In the genomic region with DNA sequence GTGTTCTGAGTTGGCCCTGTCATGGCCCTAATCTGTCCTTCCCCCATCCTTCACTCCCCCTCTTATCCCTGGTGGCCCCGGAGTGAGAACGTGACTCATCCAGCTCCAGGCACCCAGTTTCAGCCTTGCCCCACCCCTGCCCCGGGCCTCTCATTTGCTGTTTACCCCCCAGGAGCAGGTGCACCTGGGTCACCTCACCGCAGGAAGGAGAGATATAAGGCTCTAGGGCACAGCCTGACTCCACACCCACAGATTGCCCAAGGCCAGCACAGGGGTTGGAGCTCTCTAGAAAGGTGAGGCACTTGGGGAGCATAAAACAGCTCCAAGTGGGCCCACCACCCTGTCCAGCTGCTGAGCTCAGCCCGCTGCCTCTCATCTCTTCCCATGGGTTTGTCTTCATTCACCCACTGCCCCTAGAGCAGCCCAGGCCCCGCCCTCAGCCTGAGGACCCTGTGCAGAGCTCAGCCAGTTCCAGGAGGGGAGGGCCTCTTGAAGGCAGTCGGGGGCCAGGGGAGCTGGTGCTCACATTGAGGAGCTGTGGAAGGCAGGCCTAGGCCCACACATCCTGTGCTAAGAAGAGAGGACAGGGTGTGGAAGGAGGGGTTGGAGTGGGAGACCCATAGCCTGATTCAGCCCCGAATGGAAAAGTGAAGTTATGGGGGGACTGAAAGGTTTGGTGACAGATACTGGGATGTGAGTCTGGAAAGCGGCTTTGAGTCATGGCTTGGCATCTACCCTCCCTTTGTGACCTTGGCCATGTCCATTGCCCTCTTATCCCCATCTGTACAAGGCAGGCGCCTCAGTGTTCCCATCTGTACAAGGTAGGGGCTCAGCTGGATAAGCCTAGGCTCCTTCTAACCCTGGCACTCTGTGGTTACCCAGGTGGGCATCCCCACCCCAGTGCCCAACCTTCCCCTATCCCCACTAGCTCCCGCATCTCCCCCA, we compare ENCODE assay signal across 11 cellular contexts. TPM values are rescaled to one million over a fixed set of nuclear protein-coding genes. Genes with fewer than 3 reads are reported as not detected.
DNase-seq lines count a peak whose midpoint lies in the region; ATAC-seq, FAIRE-seq and TF ChIP-seq lines count a peak whose summit lies in the region.
"Had no signal": no experiment of that assay in that cellular context is flagged by ENCODE, and none has a peak within 500 bp of the region (broad histone marks: within the 10 kb centered on the region; RNA-seq: fewer than 3 reads in every experiment).

No MANE protein-coding gene starts in this region.

- no peak overlapping the region for H3K27ac Mint-ChIP-seq in neural progenitor cell

- TF ChIP-seq CTCF in neural progenitor cell (IDR thresholded peaks at IDR 0.05): no peak

- peak; percentile 66 for DNase-seq in DMS79 treated with DMSO at 0.1 percent for 48 hours (lab: John Stamatoyannopoulos, UW)
- DNase-seq in NCI-H2107 (lab: John Stamatoyannopoulos, UW): peak; percentile 86
- DNase-seq in erythroblast (lab: John Stamatoyannopoulos, UW): peak; percentile 73 to 90
- DNase-seq in neural progenitor cell (ENCODE audit: low spot score): no peak
- no peak for DNase-seq in GM12891 (ENCODE audit: insufficient read length, low spot score)
- DNase-seq: DND-41, T-helper 9 cell, tibial artery had no signal

- peaks cover 11% of the 10 kb centered on the region for H3K27me3 Mint-ChIP-seq in neural progenitor cell (ENCODE audit: insufficient read depth, low read depth)

- H3K4me1 ChIP-seq in neural progenitor cell: peaks cover 37% of the 10 kb centered on the region

- no peak overlapping the region for H3K27ac ChIP-seq in neural progenitor cell
- H3K27ac ChIP-seq: tibial artery had no signal

- no peaks in the 10 kb centered on the region for H3K9me3 Mint-ChIP-seq in neural progenitor cell

- FAIRE-seq in GM12891 (lab: Jason Lieb, UNC): no peak

- TF ChIP-seq POLR2A in erythroblast (IDR thresholded peaks at IDR 0.05; ENCODE audit: low read length) (no peak), GM12891 (IDR thresholded peaks at IDR 0.05; ENCODE audit: low read depth, low read length) (no peak)

- H2AFZ ChIP-seq in neural progenitor cell (replicated peaks): peak overlapping the region; percentile 26

- H3K36me3 ChIP-seq in neural progenitor cell: no peaks in the 10 kb centered on the region
- H3K36me3 ChIP-seq: tibial artery had no signal

- H3K4me2 ChIP-seq in neural progenitor cell: peak overlapping the region; percentile 61

- no peak overlapping the region for H3K9ac ChIP-seq in neural progenitor cell

- peaks cover 36% of the 10 kb centered on the region for H3F3A ChIP-seq in neural progenitor cell (ENCODE audit: low read depth)

- H4K20me1 ChIP-seq in neural progenitor cell (ENCODE audit: low read depth): no peaks in the 10 kb centered on the region

- no peaks in the 10 kb centered on the region for H3K36me3 Mint-ChIP-seq in neural progenitor cell

- H3K4me3 ChIP-seq in neural progenitor cell: no peak overlapping the region
- H3K4me3 ChIP-seq: tibial artery had no signal

- H3K79me2 ChIP-seq in neural progenitor cell (ENCODE audit: low read depth): no peaks in the 10 kb centered on the region

- H3K27me3 ChIP-seq in neural progenitor cell: no peaks in the 10 kb centered on the region
- H3K27me3 ChIP-seq: tibial artery had no signal

- no peaks in the 10 kb centered on the region for H3K9me3 ChIP-seq in neural progenitor cell (ENCODE audit: low read depth)
- H3K9me3 ChIP-seq: tibial artery had no signal

- H3K4me1 Mint-ChIP-seq in neural progenitor cell: peaks cover 43% of the 10 kb centered on the region

- H3K4me3 Mint-ChIP-seq in neural progenitor cell: no peak overlapping the region

- ATAC-seq in GM18861 (IDR thresholded peaks at IDR 0.05; ENCODE audit: unreplicated experiment): no peak
- ATAC-seq in HG03045 (IDR thresholded peaks at IDR 0.05; ENCODE audit: unreplicated experiment): no peak
- no peak for ATAC-seq in HG02759 (IDR thresholded peaks at IDR 0.05; ENCODE audit: unreplicated experiment)

TF ChIP-seq in GM12891, 5 proteins besides CTCF, POLR2A, EP300 and RAD21:
- TF ChIP-seq POU2F2 (IDR thresholded peaks at IDR 0.05; ENCODE audit: low read depth, low read length): no peak
- TF ChIP-seq TAF1 (IDR thresholded peaks at IDR 0.05; ENCODE audit: low read depth, low read length): no peak
- no peak for TF ChIP-seq PAX5 (IDR thresholded peaks at IDR 0.05; ENCODE audit: insufficient read depth, low read length, severe bottlenecking)
- no peak for TF ChIP-seq POLR2AphosphoS5 (IDR thresholded peaks at IDR 0.05; ENCODE audit: low read depth, low read length)
- TF ChIP-seq SPI1 (IDR thresholded peaks at IDR 0.05; ENCODE audit: low read depth, low read length): no peak

RNA-seq across cellular contexts. Expression of gene GPR37L1, which starts 16.1 kb away (rescaled TPM):
- 0.06 TPM in 1 of 2 replicates, not detected in the other for total RNA-seq in neural progenitor cell (ENCODE audit: low replicate concordance)
- polyA plus RNA-seq in GM12891 (2012; ENCODE audit: low read depth, missing spikeins): 0.04 TPM

RNA-seq across cellular contexts. Expression of gene ARL8A, which starts 37.9 kb away (rescaled TPM):
- total RNA-seq in neural progenitor cell (ENCODE audit: low replicate concordance): 13.3 and 29.6 TPM in 2 replicates
- 12.4 TPM for polyA plus RNA-seq in GM12891 (2012; ENCODE audit: low read depth, missing spikeins)

RNA-seq across cellular contexts. Expression of gene PTPN7, which starts 53.8 kb away (rescaled TPM):
- not detected in 2 replicates for total RNA-seq in neural progenitor cell (ENCODE audit: low replicate concordance)
- 56.6 TPM for polyA plus RNA-seq in GM12891 (2012; ENCODE audit: low read depth, missing spikeins)

Comparison
In these comparisons a context has a peak if more than half of its experiments do, and no peak if none do; other contexts are left out.
1. DNase-seq: peak in DMS79 treated with DMSO at 0.1 percent for 48 hours (single experiment), NCI-H2107 (single experiment) and erythroblast (2 of 2); none in neural progenitor cell (single experiment) and GM12891 (single experiment).